Comparison of ENCODE assay signal across 20 cellular contexts in genomic region chr9:86876797-86877196, GRCh38.
DNase-seq lines count a peak whose midpoint lies in the region; FAIRE-seq and TF ChIP-seq lines count a peak whose summit lies in the region.
"Had no signal": no experiment of that assay in that cellular context is flagged by ENCODE, and none has a peak within 500 bp of the region (broad histone marks: within the 10 kb centered on the region; RNA-seq: fewer than 3 reads in every experiment).

No MANE protein-coding gene starts in this region.

- H3K27me3 ChIP-seq in neural progenitor cell, result no peaks in the 10 kb centered on the region
- H3K27me3 ChIP-seq in small intestine (ENCODE audit: control insufficient read depth in 2 of 2, insufficient read depth in 2 of 2, low read length in 2 of 2), result no peaks in the 10 kb centered on the region

- H3K4me1 Mint-ChIP-seq in glutamatergic neuron (ENCODE audit: low read depth, unreplicated experiment) (no peaks in the 10 kb centered on the region), neural progenitor cell (peaks cover 15% of the 10 kb centered on the region)

- H3K36me3 Mint-ChIP-seq in glutamatergic neuron (ENCODE audit: unreplicated experiment) (no peaks in the 10 kb centered on the region), neural progenitor cell (no peaks in the 10 kb centered on the region)

- H3K9me3 ChIP-seq in neural progenitor cell (ENCODE audit: low read depth), result no peaks in the 10 kb centered on the region
- H3K9me3 ChIP-seq in small intestine (ENCODE audit: control insufficient read depth, low read depth), result no peaks in the 10 kb centered on the region
- H3K9me3 ChIP-seq: A549, Caco-2 had no signal

- H3F3A ChIP-seq in neural progenitor cell (ENCODE audit: low read depth), result peaks cover 12% of the 10 kb centered on the region

- WGBS in small intestine, 3 donors, result 54 to 71% (median 56%) methylated on average over 9 of the region's 9 CpGs

- H4K20me1 ChIP-seq in neural progenitor cell (ENCODE audit: low read depth), result no peaks in the 10 kb centered on the region

- TF ChIP-seq CTCF in glutamatergic neuron (IDR thresholded peaks at IDR 0.05; ENCODE audit: partially characterized antibody, unreplicated experiment), result no peak
- no peak for TF ChIP-seq CTCF in neural progenitor cell (IDR thresholded peaks at IDR 0.05)

- H3K4me2 ChIP-seq in neural progenitor cell, result peak overlapping the region; percentile 55
- H3K4me2 ChIP-seq: A549 had no signal

- H3K9ac ChIP-seq in neural progenitor cell, result no peak overlapping the region
- H3K9ac ChIP-seq: GM23248 had no signal

- H3K79me2 ChIP-seq in neural progenitor cell (ENCODE audit: low read depth), result no peaks in the 10 kb centered on the region

- H3K4me3 Mint-ChIP-seq in glutamatergic neuron (ENCODE audit: unreplicated experiment), result no peak overlapping the region
- H3K4me3 Mint-ChIP-seq in neural progenitor cell, result no peak overlapping the region
- H3K4me3 Mint-ChIP-seq: CD4-positive, alpha-beta T cell had no signal

- no peaks in the 10 kb centered on the region for H3K36me3 ChIP-seq in neural progenitor cell
- no peaks in the 10 kb centered on the region for H3K36me3 ChIP-seq in small intestine (ENCODE audit: control insufficient read depth in 2 of 2, insufficient read depth in 2 of 2, low read length in 2 of 2)

- H3K27ac ChIP-seq in neural progenitor cell (no peak overlapping the region), small intestine (ENCODE audit: low read depth in 1 of 2, low read length in 1 of 2) (no peak overlapping the region)
- H3K27ac ChIP-seq: 22Rv1, A549, C4-2B, GM23248 had no signal

- H3K4me3 ChIP-seq in neural progenitor cell (peak overlapping the region; percentile 8), small intestine (ENCODE audit: low read depth in 1 of 2, low read length in 2 of 2) (no peak overlapping the region)
- H3K4me3 ChIP-seq: A549, GM23248 had no signal

- no peaks in the 10 kb centered on the region for H3K27me3 Mint-ChIP-seq in glutamatergic neuron (ENCODE audit: unreplicated experiment)
- H3K27me3 Mint-ChIP-seq in neural progenitor cell (ENCODE audit: insufficient read depth, low read depth), result no peaks in the 10 kb centered on the region

- H3K27ac Mint-ChIP-seq in glutamatergic neuron (ENCODE audit: unreplicated experiment) (peak overlapping the region; percentile 18), neural progenitor cell (no peak overlapping the region)
- H3K27ac Mint-ChIP-seq: CD4-positive, alpha-beta T cell had no signal

- H3K4me1 ChIP-seq in neural progenitor cell, result peaks cover 20% of the 10 kb centered on the region
- H3K4me1 ChIP-seq in small intestine (ENCODE audit: control insufficient read depth in 2 of 2, insufficient read depth in 1 of 2, low read depth in 1 of 2, low read length in 1 of 2), result no peaks in the 10 kb centered on the region
- H3K4me1 ChIP-seq: A549, Caco-2 had no signal

- H2AFZ ChIP-seq in neural progenitor cell (replicated peaks), result no peak overlapping the region
- H2AFZ ChIP-seq: GM23248 had no signal

- peak; percentile 55 for DNase-seq in NCI-H748 (lab: John Stamatoyannopoulos, UW; ENCODE audit: unreplicated experiment)
- no peak for DNase-seq in NCI-H748 treated with DMSO at 0.1 percent for 48 hours (lab: John Stamatoyannopoulos, UW)
- no peak for DNase-seq in glutamatergic neuron
- DNase-seq in neural progenitor cell (ENCODE audit: low spot score), result peak; percentile 51
- DNase-seq in NCI-H510A treated with DMSO at 0.1 percent for 48 hours (lab: John Stamatoyannopoulos, UW), result no peak
- no peak for DNase-seq in NCI-H2107 treated with DMSO at 0.1 percent for 48 hours (lab: John Stamatoyannopoulos, UW; ENCODE audit: unreplicated experiment)
- DNase-seq in small intestine, result no peak
- DNase-seq: AML-193; Caco-2; CD4-positive, alpha-beta T cell; GM23248; HCEC 1CT had no signal

- H3K9me3 Mint-ChIP-seq in glutamatergic neuron (ENCODE audit: unreplicated experiment) (no peaks in the 10 kb centered on the region), neural progenitor cell (no peaks in the 10 kb centered on the region)
- H3K9me3 Mint-ChIP-seq: CD4-positive, alpha-beta T cell had no signal

- FAIRE-seq in small intestine (lab: Jason Lieb, UNC), result no peak
- FAIRE-seq: A549, D721Med, G401.6, GM12891, GM19239, HepG2 had no signal

Comparison
In these comparisons a context has a peak if more than half of its experiments do, and no peak if none do; other contexts are left out.
1. DNase-seq: peak in NCI-H748 (single experiment) and neural progenitor cell (single experiment); none in NCI-H748 treated with DMSO at 0.1 percent for 48 hours (single experiment), glutamatergic neuron (single experiment), NCI-H510A treated with DMSO at 0.1 percent for 48 hours (single experiment), NCI-H2107 treated with DMSO at 0.1 percent for 48 hours (single experiment) and small intestine (single experiment).